ENCODE assay signal across 11 cellular contexts in the genomic region with DNA sequence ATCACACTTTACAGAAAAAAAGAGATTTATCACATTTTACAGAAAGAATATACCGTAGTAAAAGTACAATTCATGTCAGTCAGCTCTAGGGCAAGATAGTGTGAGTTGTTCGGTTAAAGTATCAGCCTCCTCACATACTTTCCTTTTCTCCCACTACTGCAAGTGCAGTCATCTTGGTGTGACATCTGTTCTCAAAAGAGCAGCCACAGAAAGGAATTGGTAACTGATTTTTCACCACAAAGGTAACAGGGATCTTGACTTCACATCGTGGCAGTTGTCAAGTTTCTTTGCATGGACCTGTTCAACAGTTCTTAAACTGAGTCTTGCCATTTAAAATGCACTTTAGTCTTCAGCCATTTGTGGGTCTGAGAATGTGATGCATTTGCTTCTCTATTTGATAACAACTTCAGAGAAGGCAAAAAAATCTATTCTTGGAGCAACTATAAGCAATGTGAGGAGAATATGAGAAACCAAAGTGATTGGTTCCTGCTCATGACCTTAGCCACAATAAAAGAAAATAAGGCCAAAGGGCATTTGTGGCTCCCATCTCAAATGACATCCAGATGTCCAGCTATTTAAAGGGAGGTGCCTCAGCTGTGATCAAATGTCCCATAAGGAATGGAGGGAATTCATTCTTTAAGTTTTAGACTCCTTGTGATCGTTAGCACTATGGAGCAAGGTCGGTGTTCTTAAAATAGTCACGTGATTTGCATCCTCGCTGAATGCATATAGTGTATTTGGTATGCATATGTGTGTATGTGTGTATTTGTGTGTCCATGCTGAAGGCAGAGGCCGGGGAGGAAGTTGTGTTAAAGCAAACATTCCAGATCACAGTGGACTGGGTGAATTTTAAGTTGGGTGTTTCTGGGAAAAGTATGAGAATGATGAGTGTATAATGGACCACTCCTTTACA. TPM values are rescaled to one million over a fixed set of nuclear protein-coding genes. Genes with fewer than 3 reads are reported as not detected.
DNase-seq lines count a peak whose midpoint lies in the region; ATAC-seq and TF ChIP-seq lines count a peak whose summit lies in the region.
"Had no signal": no experiment of that assay in that cellular context is flagged by ENCODE, and none has a peak within 500 bp of the region (broad histone marks: within the 10 kb centered on the region; RNA-seq: fewer than 3 reads in every experiment).

No MANE protein-coding gene starts in this region.

- no peaks in the 10 kb centered on the region for H3K9me3 Mint-ChIP-seq in osteocyte (ENCODE audit: unreplicated experiment)

- H3K27ac Mint-ChIP-seq in osteocyte (ENCODE audit: unreplicated experiment), result no peak overlapping the region

- peaks cover 2% of the 10 kb centered on the region for H3K27me3 Mint-ChIP-seq in osteocyte (ENCODE audit: unreplicated experiment)

- 73 to 74% methylated on average over 8 of the region's 8 CpGs for WGBS in body of pancreas, 2 donors
- WGBS in heart right ventricle, 2 donors, result 80 to 86% methylated on average over 8 of the region's 8 CpGs

- no peak overlapping the region for H3K27ac ChIP-seq in body of pancreas
- no peak overlapping the region for H3K27ac ChIP-seq in A673 (ENCODE audit: low read depth, low read length, poor library complexity, severe bottlenecking)
- no peak overlapping the region for H3K27ac ChIP-seq in heart right ventricle
- H3K27ac ChIP-seq: adrenal gland had no signal

- intact Hi-C loops in body of pancreas (cut with DNase I) (no loop called here), A673 (cut with micrococcal nuclease; ENCODE audit: unreplicated experiment) (no loop called here), heart right ventricle (cut with DNase I) (no loop called here)

- no peak overlapping the region for H3K4me3 ChIP-seq in fibroblast of mammary gland (ENCODE audit: control insufficient read depth, low read depth, low read length)
- no peak overlapping the region for H3K4me3 ChIP-seq in body of pancreas
- H3K4me3 ChIP-seq in A673 (ENCODE audit: low read depth, low read length, poor library complexity, severe bottlenecking), result no peak overlapping the region
- H3K4me3 ChIP-seq in heart right ventricle, result no peak overlapping the region
- H3K4me3 ChIP-seq: adrenal gland, mucosa of descending colon had no signal

- BruUV-seq in A673 (replicated peaks; lab: Mats Ljungman, UMichigan), result no TSS peak

- H3K4me1 Mint-ChIP-seq in osteocyte (ENCODE audit: unreplicated experiment), result peaks cover 29% of the 10 kb centered on the region

- no peak for TF ChIP-seq CTCF in fibroblast of mammary gland (conservative IDR thresholded peaks at IDR 0.05; ENCODE audit: control insufficient read depth, insufficient read depth, low read depth, low read length)
- TF ChIP-seq CTCF in osteocyte (IDR thresholded peaks at IDR 0.05), result no peak
- TF ChIP-seq CTCF in body of pancreas (IDR thresholded peaks at IDR 0.05), result no peak
- TF ChIP-seq CTCF in A673 (conservative IDR thresholded peaks at IDR 0.05; ENCODE audit: low read depth, low read length), result no peak
- TF ChIP-seq CTCF in heart right ventricle (IDR thresholded peaks at IDR 0.05), result no peak

- H3K9me3 ChIP-seq in body of pancreas (no peaks in the 10 kb centered on the region), A673 (ENCODE audit: low read depth, low read length, poor library complexity, severe bottlenecking) (no peaks in the 10 kb centered on the region), heart right ventricle (no peaks in the 10 kb centered on the region)
- H3K9me3 ChIP-seq: adrenal gland, mucosa of descending colon had no signal

- H3K36me3 Mint-ChIP-seq in osteocyte (ENCODE audit: unreplicated experiment), result no peaks in the 10 kb centered on the region

- TF ChIP-seq POLR2A in body of pancreas (IDR thresholded peaks at IDR 0.05), result no peak

- H3K36me3 ChIP-seq in body of pancreas (replicated peaks in 1 of 2; ENCODE audit: insufficient read depth in 1 of 2, low read depth in 2 of 2) (no peaks in the 10 kb centered on the region), A673 (ENCODE audit: insufficient read depth, low read length, poor library complexity, severe bottlenecking) (no peaks in the 10 kb centered on the region), heart right ventricle (no peaks in the 10 kb centered on the region)
- H3K36me3 ChIP-seq: adrenal gland had no signal

- CTCF ChIA-PET in A673 (lab: Charles Lee), result no interaction called here

- peak; percentile 8 for ATAC-seq in GM18868 (IDR thresholded peaks at IDR 0.05; ENCODE audit: unreplicated experiment)
- peak; percentile 57 for ATAC-seq in GM21529 (IDR thresholded peaks at IDR 0.05; ENCODE audit: unreplicated experiment)
- ATAC-seq in HG03103 (IDR thresholded peaks at IDR 0.05; ENCODE audit: low read depth, unreplicated experiment), result peak; percentile 27
- no peak for ATAC-seq in body of pancreas
- ATAC-seq in heart right ventricle, result no peak
- ATAC-seq: mucosa of descending colon had no signal

- H3K4me3 Mint-ChIP-seq in osteocyte (ENCODE audit: unreplicated experiment), result no peak overlapping the region

- POLR2A ChIA-PET in A673 (lab: Charles Lee; ENCODE audit: low non-redundant PET), result no interaction called here

- peak; percentile 11 for DNase-seq in fibroblast of mammary gland (ENCODE audit: low read depth)
- DNase-seq in osteocyte (ENCODE audit: extremely low spot score, unreplicated experiment), result no peak
- no peak for DNase-seq in body of pancreas
- DNase-seq in A673 (ENCODE audit: low spot score), result no peak
- no peak for DNase-seq in heart right ventricle
- DNase-seq: adrenal gland, KG1, mucosa of descending colon had no signal

- H3K27me3 ChIP-seq in body of pancreas (no peaks in the 10 kb centered on the region), A673 (replicated peaks; ENCODE audit: insufficient read depth, low read depth, low read length, poor library complexity) (no peaks in the 10 kb centered on the region), heart right ventricle (no peaks in the 10 kb centered on the region)
- H3K27me3 ChIP-seq: adrenal gland had no signal

- H3K4me1 ChIP-seq in body of pancreas, result no peaks in the 10 kb centered on the region
- H3K4me1 ChIP-seq in A673 (ENCODE audit: insufficient read depth, low read length, poor library complexity, severe bottlenecking), result peaks cover 3% of the 10 kb centered on the region
- H3K4me1 ChIP-seq in heart right ventricle, result peaks cover 0 to 6% (median 0%) of the 10 kb centered on the region in 9 donors
- H3K4me1 ChIP-seq: adrenal gland had no signal

RNA-seq across cellular contexts. Expression of gene E2F7, which starts 5.3 kb away (rescaled TPM):
- total RNA-seq in osteocyte (2.6 and 3.0 TPM in 2 replicates), body of pancreas (not detected), A673 (2021) (26.7 and 28.1 TPM in 2 replicates), heart right ventricle (1 to 10 TPM in 1 of 10 donors, under 1 TPM in 8, not detected in 1; 0.05 to 1.5 (median 0.28) TPM)
- under 1 TPM; 0.04 to 0.29 TPM for polyA plus RNA-seq in heart right ventricle

Comparison
In these comparisons a context has a peak if more than half of its experiments do, and no peak if none do; other contexts are left out.
1. ATAC-seq: peak in GM18868 (single experiment), GM21529 (single experiment) and HG03103 (single experiment); none in body of pancreas (single experiment) and heart right ventricle (0 of 8).